Comparison of ENCODE assay signal across 1 cellular context in genomic region chr11:84241374-84242131, GRCh38.
TF ChIP-seq lines count a peak whose summit lies in the region.

No MANE protein-coding gene starts in this region.

TF ChIP-seq in GM23338, 12 proteins besides CTCF, POLR2A, EP300 and RAD21 (continued from another document):
- TF ChIP-seq ZNF462 (CRISPR knock-in tag; IDR thresholded peaks at IDR 0.05), result no peak
- 0 out of 2 replicates have a peak, but pooled peaks have one; percentile 28 for TF ChIP-seq NANOG (IDR thresholded peaks at IDR 0.05; ENCODE audit: borderline replicate concordance)
